21 cellular contexts compared by ENCODE assay signal in genomic region chr7:112238330-112238729, GRCh38. TPM values are rescaled to one million over a fixed set of nuclear protein-coding genes. Genes with fewer than 3 reads are reported as not detected.
DNase-seq lines count a peak whose midpoint lies in the region; ATAC-seq, FAIRE-seq and TF ChIP-seq lines count a peak whose summit lies in the region.
"Had no signal": no experiment of that assay in that cellular context is flagged by ENCODE, and none has a peak within 500 bp of the region (broad histone marks: within the 10 kb centered on the region; RNA-seq: fewer than 3 reads in every experiment).

No MANE protein-coding gene starts in this region.

- H3K9ac ChIP-seq in H1 (replicated peaks in 1 of 4; ENCODE audit: extremely low read depth in 1 of 4, low read depth in 3 of 4, low read length in 3 of 4): no peak overlapping the region

- H4K5ac ChIP-seq in H1 (ENCODE audit: insufficient read length, low read depth, low read length): no peak overlapping the region

- no peak overlapping the region for H4K8ac ChIP-seq in H1 (ENCODE audit: extremely low read depth, insufficient read depth, low read length)

- H3K36me3 ChIP-seq in H1 (ENCODE audit: control insufficient read depth in 2 of 4, insufficient read depth in 4 of 4, low read length in 3 of 4): no peaks in the 10 kb centered on the region
- H3K36me3 ChIP-seq: BE2C had no signal

- H3K4me1 ChIP-seq in A549 (peaks cover 43% of the 10 kb centered on the region), H1 (replicated peaks in 1 of 4; ENCODE audit: control insufficient read depth in 3 of 4, insufficient read depth in 4 of 4, low read length in 3 of 4) (no peaks in the 10 kb centered on the region; a peak in 1 of 7 replicates)
- H3K4me1 ChIP-seq: BE2C had no signal

- H3K4me2 ChIP-seq in A549: peak overlapping the region; percentile 38
- H3K4me2 ChIP-seq in H1 (ENCODE audit: insufficient read depth in 1 of 2, low read depth in 2 of 2, low read length in 2 of 2): no peak overlapping the region

- no peaks in the 10 kb centered on the region for H3K27me3 ChIP-seq in H1 (replicated peaks in 1 of 4; ENCODE audit: control insufficient read depth in 3 of 4, extremely low read depth in 1 of 4, insufficient read depth in 3 of 4, low read length in 3 of 4)
- H3K27me3 ChIP-seq: BE2C had no signal

- ATAC-seq in A549: peak; percentile 43 to 45; a peak in 3 of 6 replicates
- ATAC-seq: HCT116 had no signal

- 0 out of 3 replicates have a peak, but pooled peaks cover 4% of the 10 kb centered on the region for H3K9me3 ChIP-seq in A549
- H3K9me3 ChIP-seq in H1 (ENCODE audit: insufficient read depth in 2 of 2, low read depth in 1 of 2, low read length in 1 of 2): no peaks in the 10 kb centered on the region
- H3K9me3 ChIP-seq: BE2C, Caco-2 had no signal

- no peak for FAIRE-seq in A549 (lab: Jason Lieb, UNC)
- peak; percentile 53 for FAIRE-seq in H54 (lab: Jason Lieb, UNC)
- FAIRE-seq in H1 (lab: Jason Lieb, UNC): no peak
- FAIRE-seq: D721Med, G401.6, GM12891, GM19239, HepG2 had no signal

- 0 out of 2 replicates have a peak overlapping the region, but pooled peaks have one; percentile 40 for H2AK5ac ChIP-seq in H1 (ENCODE audit: low read depth, low read length)

- no peaks in the 10 kb centered on the region for H3K23me2 ChIP-seq in H1 (ENCODE audit: low read depth, low read length)

- H3K4ac ChIP-seq in H1 (replicated peaks; ENCODE audit: insufficient read length, low read depth, low read length): no peak overlapping the region

- peak overlapping the region; percentile 12; the same call in 1 of the 2 replicates for H2BK12ac ChIP-seq in H1 (ENCODE audit: low read depth, low read length)

- 0 out of 2 replicates have a peak overlapping the region, but pooled peaks have one; percentile 5 for H2BK15ac ChIP-seq in H1 (ENCODE audit: low read length)

- no peaks in the 10 kb centered on the region; the same call in 1 of the 2 replicates for H3K79me1 ChIP-seq in H1 (ENCODE audit: low read depth, low read length)

- TF ChIP-seq CTCF in A549 (IDR thresholded peaks at IDR 0.05) (no peak), H1 (IDR thresholded peaks at IDR 0.05; ENCODE audit: control extremely low read depth in 1 of 3, insufficient read depth in 1 of 3, low read depth in 1 of 3, low read length in 3 of 3) (no peak)

- H3K79me2 ChIP-seq in H1 (ENCODE audit: control insufficient read depth in 1 of 2, insufficient read depth in 2 of 2, low read length in 2 of 2): peaks cover 0 to 11% of the 10 kb centered on the region in 2 experiments; a peak in 1 of 4 replicates

- no peak overlapping the region for H3K18ac ChIP-seq in H1 (ENCODE audit: extremely low read depth, low read length)

- no peak overlapping the region for H2BK20ac ChIP-seq in H1 (ENCODE audit: low read length)

- H2BK5ac ChIP-seq in H1 (ENCODE audit: low read depth, low read length): no peak overlapping the region

- DNase-seq in A549 (ENCODE audit: low read depth in 1 of 2, low spot score in 1 of 2): no peak
- no peak for DNase-seq in H54 (ENCODE audit: insufficient read length, low spot score)
- peak; percentile 20 for DNase-seq in RPMI7951 (ENCODE audit: low read depth)
- no peak for DNase-seq in H1 (ENCODE audit: low read depth in 1 of 2, low spot score in 2 of 2)
- DNase-seq in ecto neural progenitor cell (ENCODE audit: low spot score): no peak
- no peak for DNase-seq in SIG-M5 (lab: John Stamatoyannopoulos, UW)
- DNase-seq in activated naive CD4-positive, alpha-beta T cell (lab: John Stamatoyannopoulos, UW): no peak
- DNase-seq in RKO (ENCODE audit: low spot score): no peak
- DNase-seq: ACHN; BE2C; C1 segment of cervical spinal cord; Caco-2; CD4-positive, alpha-beta T cell; H7 had no signal

- TF ChIP-seq POLR2A in A549 (IDR thresholded peaks at IDR 0.05; ENCODE audit: low read length) (no peak), H54 (IDR thresholded peaks at IDR 0.05; ENCODE audit: low read depth, low read length) (no peak), H1 (IDR thresholded peaks at IDR 0.05; ENCODE audit: control extremely low read depth in 1 of 2, low read depth in 2 of 2, low read length in 2 of 2) (no peak)

- no peak overlapping the region for H3K4me3 ChIP-seq in A549
- no peak overlapping the region for H3K4me3 ChIP-seq in H1 (ENCODE audit: extremely low read depth in 1 of 4, insufficient read depth in 2 of 4, low read depth in 3 of 4, low read length in 4 of 4)

- CTCF ChIA-PET in A549 (lab: Yijun Ruan, JAX): interaction anchor here (0.5 to 0.6 kb wide), 4 partner anchors 9 to 91 kb away, joined by 3 read pairs; no protein-coding TSS in a partner anchor
- CTCF ChIA-PET in H1 (lab: Charles Lee; ENCODE audit: partially characterized antibody): interaction anchor here (1.0 to 1.3 kb wide), 3 partner anchors 12 to 61 kb away, joined by 3 to 4 read pairs (median 4); no protein-coding TSS in a partner anchor

- H2BK120ac ChIP-seq in H1 (replicated peaks; ENCODE audit: low read depth, low read length): no peak overlapping the region

- no peak overlapping the region for H3K23ac ChIP-seq in H1 (ENCODE audit: insufficient read length)

- no peak overlapping the region for H2AFZ ChIP-seq in H1 (ENCODE audit: low read length)

- POLR2A ChIA-PET in A549 (lab: Yijun Ruan, JAX): interaction anchor here (1.5 kb wide), 1 partner anchor 212 kb away, joined by 3 read pairs; the partner anchor contains the start of gene IFRD1
- POLR2A ChIA-PET in H1 (lab: Charles Lee; ENCODE audit: partially characterized antibody): interaction anchor here (1.4 kb wide), 1 partner anchor 10 kb away, joined by 4 read pairs; no protein-coding TSS in a partner anchor

- no peak overlapping the region for H3K56ac ChIP-seq in H1 (replicated peaks; ENCODE audit: insufficient read length, low read depth, low read length)

- TF ChIP-seq RAD21 in A549 (conservative IDR thresholded peaks at IDR 0.05 in 1 of 2, IDR thresholded peaks at IDR 0.05 in 1 of 2) (no peak), H1 (IDR thresholded peaks at IDR 0.05 in 1 of 2, conservative IDR thresholded peaks at IDR 0.05 in 1 of 2; ENCODE audit: low read depth in 2 of 2, low read length in 2 of 2) (no peak)

- peaks cover 0 to 5% of the 10 kb centered on the region in 2 experiments for H4K20me1 ChIP-seq in H1 (replicated peaks in 1 of 2; ENCODE audit: control insufficient read depth in 1 of 2, insufficient read depth in 2 of 2, low read length in 2 of 2)

- 89% methylated on average over 3 of the region's 3 CpGs for WGBS in A549 (ENCODE audit: missing lambda C conversion rate)
- 100% methylated on average over 3 of the region's 3 CpGs; no CpG with 5 or more reads in 1 of the 2 experiments for WGBS in H1 (ENCODE audit: extremely low coverage in 1 of 2, insufficient coverage in 1 of 2, insufficient read length in 1 of 2, insufficient replicate concordance in 2 of 2, low coverage in 1 of 2, low lambda C conversion rate in 2 of 2, missing lambda C conversion rate in 1 of 2), 2 experiments

- H4K91ac ChIP-seq in H1 (replicated peaks; ENCODE audit: insufficient read length, low read length): no peak overlapping the region

- H3K14ac ChIP-seq in H1 (ENCODE audit: insufficient read length): no peak overlapping the region

- TF ChIP-seq EP300 in A549 (IDR thresholded peaks at IDR 0.05) (no peak), H1 (IDR thresholded peaks at IDR 0.05; ENCODE audit: borderline replicate concordance in 1 of 2, low read depth in 2 of 2, low read length in 2 of 2) (no peak)

- H3K27ac ChIP-seq in A549 (peak overlapping the region; percentile 51 to 59; a peak in 4 of 6 replicates), H1 (ENCODE audit: low read depth, low read length) (no peak overlapping the region)

TF ChIP-seq in H1, 55 proteins besides CTCF, POLR2A, EP300 and RAD21 (continues in another document):
- no peak for TF ChIP-seq E2F6 (IDR thresholded peaks at IDR 0.05)

RNA-seq across cellular contexts. Expression of gene ZNF277, which starts 31.8 kb away (rescaled TPM):
- polyA plus RNA-seq in A549 (2011; rRNA removed) (25.8 and 31.9 TPM in 2 replicates), A549 (2017; fragmentation: RNase III; extraction: RNeasy Plus Mini Kit Qiagen cat#74134 plus additional on column Dnase treatment) (18.5 to 23.4 TPM (median 22.5 TPM) in 3 replicates), H1 (2011; rRNA removed) (2.7 and 5.1 TPM in 2 replicates)
- polyA plus RNA-seq in A549 (2012; cell fraction: cytosol; rRNA removed): 5.0 and 5.7 TPM in 2 replicates
- polyA plus RNA-seq in A549 (2012; cell fraction: nucleus; rRNA removed): 1.7 and 3.4 TPM in 2 replicates
- 12.8 and 21.0 TPM in 2 replicates for polyA minus RNA-seq in A549 (2011; rRNA and poly(A)+ RNA removed)
- 25.4 and 34.5 TPM in 2 replicates for total RNA-seq in RPMI7951 (2014; rRNA removed; shearing (Covaris generic))
- total RNA-seq in H1 (2021; fragmentation: NEBNext Ultra II Directional; extraction: Animal tissue kit (Norgen Biotek cat#: 25700)): 18.0 and 21.7 TPM in 2 replicates
- polyA plus RNA-seq in H1 (2011; cell fraction: cytosol; rRNA removed): 9.0 TPM
- 4.6 TPM for polyA plus RNA-seq in H1 (2011; cell fraction: nucleus; rRNA removed)
- polyA plus RNA-seq in H1 (2012, experiment 1 of 2): 10.8 to 14.8 TPM (median 14.3 TPM) in 4 replicates
- polyA plus RNA-seq in H1 (2012, experiment 2 of 2): 0.85 TPM
- polyA plus RNA-seq in H1 (2013, experiment 1 of 2): 16.5 TPM
- 14.6 TPM for polyA plus RNA-seq in H1 (2013, experiment 2 of 2)
- polyA minus RNA-seq in H1 (2011; rRNA and poly(A)+ RNA removed): 12.5 and 17.0 TPM in 2 replicates
- polyA minus RNA-seq in H1 (2011; cell fraction: cytosol; rRNA and poly(A)+ RNA removed): 18.2 TPM
- polyA minus RNA-seq in H1 (2011; cell fraction: nucleus; rRNA and poly(A)+ RNA removed): 35.2 TPM

RNA-seq across cellular contexts. Expression of gene DOCK4, which starts 32.1 kb away (rescaled TPM):
- polyA plus RNA-seq in A549 (2011; rRNA removed) (13.6 and 15.7 TPM in 2 replicates), A549 (2017; fragmentation: RNase III; extraction: RNeasy Plus Mini Kit Qiagen cat#74134 plus additional on column Dnase treatment) (12.4 to 15.9 TPM (median 13.7 TPM) in 3 replicates), H1 (2011; rRNA removed) (5.1 and 6.2 TPM in 2 replicates)
- 4.8 and 5.8 TPM in 2 replicates for polyA plus RNA-seq in A549 (2012; cell fraction: cytosol; rRNA removed)
- 11.1 and 13.1 TPM in 2 replicates for polyA plus RNA-seq in A549 (2012; cell fraction: nucleus; rRNA removed)
- 24.5 and 35.2 TPM in 2 replicates for polyA minus RNA-seq in A549 (2011; rRNA and poly(A)+ RNA removed)
- 5.5 and 10.8 TPM in 2 replicates for total RNA-seq in RPMI7951 (2014; rRNA removed; shearing (Covaris generic))
- total RNA-seq in H1 (2021; fragmentation: NEBNext Ultra II Directional; extraction: Animal tissue kit (Norgen Biotek cat#: 25700)): 23.6 and 26.9 TPM in 2 replicates
- 6.9 TPM for polyA plus RNA-seq in H1 (2011; cell fraction: cytosol; rRNA removed)
- 11.4 TPM for polyA plus RNA-seq in H1 (2011; cell fraction: nucleus; rRNA removed)
- 6.3 to 9.0 TPM (median 7.3 TPM) in 4 replicates for polyA plus RNA-seq in H1 (2012, experiment 1 of 2)
- 0.58 TPM for polyA plus RNA-seq in H1 (2012, experiment 2 of 2)
- 8.0 TPM for polyA plus RNA-seq in H1 (2013, experiment 1 of 2)
- polyA plus RNA-seq in H1 (2013, experiment 2 of 2): 9.6 TPM
- 34.0 and 41.7 TPM in 2 replicates for polyA minus RNA-seq in H1 (2011; rRNA and poly(A)+ RNA removed)
- polyA minus RNA-seq in H1 (2011; cell fraction: cytosol; rRNA and poly(A)+ RNA removed): 10.5 TPM
- polyA minus RNA-seq in H1 (2011; cell fraction: nucleus; rRNA and poly(A)+ RNA removed): 72.2 TPM
- polyA plus RNA-seq: IgD-negative memory B cell had no signal
